Comparison of ENCODE assay signal across 13 cellular contexts in the genomic region with DNA sequence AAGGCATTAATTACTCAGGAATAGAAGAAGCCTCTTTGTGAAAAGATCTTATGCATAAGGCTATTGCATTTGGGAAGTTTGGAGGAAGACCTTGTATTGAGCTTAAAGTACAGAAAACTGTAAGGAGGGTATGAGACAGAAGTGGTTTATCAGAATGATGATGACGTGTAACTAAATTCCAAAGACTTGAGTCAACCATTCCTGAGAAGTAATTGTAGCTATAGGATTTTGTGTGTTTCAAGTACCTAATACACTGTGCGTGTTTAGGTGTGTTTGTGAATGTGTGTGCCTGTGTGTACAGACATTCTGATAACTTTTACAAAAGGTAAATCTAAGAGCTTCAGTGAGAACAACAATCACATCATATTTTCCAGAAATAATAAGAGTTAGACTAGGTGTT. TPM values are rescaled to one million over a fixed set of nuclear protein-coding genes. Genes with fewer than 3 reads are reported as not detected.
"Had no signal": no experiment of that assay in that cellular context is flagged by ENCODE, and none has a peak within 500 bp of the region (broad histone marks: within the 10 kb centered on the region; RNA-seq: fewer than 3 reads in every experiment).

No MANE protein-coding gene starts in this region.

- H3K27ac ChIP-seq: upper lobe of left lung had no signal

- H3K27me3 ChIP-seq: upper lobe of left lung had no signal

- FAIRE-seq: endometrium, small intestine had no signal

- H3K36me3 ChIP-seq: upper lobe of left lung had no signal

- H3K9me3 ChIP-seq: upper lobe of left lung had no signal

- DNase-seq: activated CD4-positive, alpha-beta memory T cell treated with anti-CD3 and anti-CD28 coated beads for 36 hours; activated CD4-positive, alpha-beta T cell treated with anti-CD3 and anti-CD28 coated beads for 36 hours; activated CD8-positive, alpha-beta memory T cell treated with anti-CD3 and anti-CD28 coated beads, Interleukin-2, amount 10 ng/mL, durations not matched to agents 7 days and 5 days; activated naive CD4-positive, alpha-beta T cell treated with anti-CD3 and anti-CD28 coated beads, Interleukin-2, amount 50 U/mL, for 16 hours; activated T-cell treated with anti-CD3 and anti-CD28 coated beads, Interleukin-2, amount 50 U/mL, for 24 hours; hypothalamus; nephron progenitor cell; right cardiac atrium; small intestine; stimulated activated naive CD8-positive, alpha-beta T cell treated with anti-CD3 and anti-CD28 coated beads, Interleukin-15, amount 100 ng/mL, for 72 hours; upper lobe of left lung had no signal

- H3K4me3 ChIP-seq: upper lobe of left lung had no signal

RNA-seq across cellular contexts. Expression of gene IRX2, which starts 46.5 kb away (rescaled TPM):
- total RNA-seq: activated CD4-positive, alpha-beta memory T cell treated with anti-CD3 and anti-CD28 coated beads for 36 hours; activated CD4-positive, alpha-beta T cell treated with anti-CD3 and anti-CD28 coated beads for 36 hours; activated CD8-positive, alpha-beta memory T cell treated with anti-CD3 and anti-CD28 coated beads, Interleukin-2, amount 10 ng/mL, durations not matched to agents 7 days and 5 days; liver had no signal
- polyA plus RNA-seq: liver had no signal
